24 cellular contexts compared by ENCODE assay signal in genomic region chr1:2979191-2980072, GRCh38. TPM values are rescaled to one million over a fixed set of nuclear protein-coding genes. Genes with fewer than 3 reads are reported as not detected.
DNase-seq lines count a peak whose midpoint lies in the region; ATAC-seq and TF ChIP-seq lines count a peak whose summit lies in the region.
"Had no signal": no experiment of that assay in that cellular context is flagged by ENCODE, and none has a peak within 500 bp of the region (broad histone marks: within the 10 kb centered on the region; RNA-seq: fewer than 3 reads in every experiment).

No MANE protein-coding gene starts in this region.

- no peaks in the 10 kb centered on the region for H3K4me1 Mint-ChIP-seq in CD14-positive monocyte
- H3K4me1 Mint-ChIP-seq in osteocyte (ENCODE audit: unreplicated experiment), result no peaks in the 10 kb centered on the region
- H3K4me1 Mint-ChIP-seq in CD4-positive, alpha-beta T cell (ENCODE audit: low read depth), result no peaks in the 10 kb centered on the region

- H3K9me3 Mint-ChIP-seq in CD14-positive monocyte (no peaks in the 10 kb centered on the region), osteocyte (ENCODE audit: unreplicated experiment) (no peaks in the 10 kb centered on the region)
- no peaks in the 10 kb centered on the region for H3K9me3 Mint-ChIP-seq in CD4-positive, alpha-beta T cell

- CTCF ChIA-PET in A673 (lab: Charles Lee), result no interaction called here
- CTCF ChIA-PET in CD4-positive, alpha-beta T cell (lab: Charles Lee), result no interaction called here

- H3K27me3 Mint-ChIP-seq in CD14-positive monocyte (ENCODE audit: low read depth in 3 of 3), result peaks cover 0 to 2% (median 0%) of the 10 kb centered on the region in 3 donors
- no peaks in the 10 kb centered on the region for H3K27me3 Mint-ChIP-seq in osteocyte (ENCODE audit: unreplicated experiment)
- H3K27me3 Mint-ChIP-seq in CD4-positive, alpha-beta T cell, result no peaks in the 10 kb centered on the region

- no peaks in the 10 kb centered on the region for H3K27me3 ChIP-seq in A673 (replicated peaks; ENCODE audit: insufficient read depth, low read depth, low read length, poor library complexity)
- no peaks in the 10 kb centered on the region for H3K27me3 ChIP-seq in CD4-positive, alpha-beta T cell (ENCODE audit: control insufficient read depth, insufficient read depth, low read length)
- H3K27me3 ChIP-seq: hepatocyte, neutrophil had no signal

- H3K9me3 ChIP-seq in A673 (ENCODE audit: low read depth, low read length, poor library complexity, severe bottlenecking), result no peaks in the 10 kb centered on the region
- H3K9me3 ChIP-seq in CD4-positive, alpha-beta T cell (ENCODE audit: control insufficient read depth, low read length), result no peaks in the 10 kb centered on the region
- H3K9me3 ChIP-seq: neutrophil had no signal

- POLR2A ChIA-PET in A673 (lab: Charles Lee; ENCODE audit: low non-redundant PET), result no interaction called here
- POLR2A ChIA-PET in CD4-positive, alpha-beta T cell (lab: Charles Lee), result no interaction called here

- H3K27ac Mint-ChIP-seq in CD14-positive monocyte, result no peak overlapping the region
- H3K27ac Mint-ChIP-seq in osteocyte (ENCODE audit: unreplicated experiment), result no peak overlapping the region
- H3K27ac Mint-ChIP-seq in CD4-positive, alpha-beta T cell, result no peak overlapping the region

- no peak overlapping the region for H3K27ac ChIP-seq in A673 (ENCODE audit: low read depth, low read length, poor library complexity, severe bottlenecking)
- no peak overlapping the region for H3K27ac ChIP-seq in CD4-positive, alpha-beta T cell (ENCODE audit: low read depth, low read length)
- H3K27ac ChIP-seq: hepatocyte, KMS-11, neutrophil had no signal

- intact Hi-C loops in CD14-positive monocyte (cut with micrococcal nuclease) (no loop called here), A673 (cut with micrococcal nuclease; ENCODE audit: unreplicated experiment) (no loop called here)
- intact Hi-C loops in CD4-positive, alpha-beta T cell (cut with DNase I, micrococcal nuclease), result no loop called here

- H3K36me3 ChIP-seq in A673 (ENCODE audit: insufficient read depth, low read length, poor library complexity, severe bottlenecking), result no peaks in the 10 kb centered on the region
- H3K36me3 ChIP-seq: neutrophil had no signal

- no peak overlapping the region for H3K4me3 Mint-ChIP-seq in CD14-positive monocyte
- no peak overlapping the region for H3K4me3 Mint-ChIP-seq in osteocyte (ENCODE audit: unreplicated experiment)
- no peak overlapping the region for H3K4me3 Mint-ChIP-seq in CD4-positive, alpha-beta T cell

- no peaks in the 10 kb centered on the region for H3K4me1 ChIP-seq in A673 (ENCODE audit: insufficient read depth, low read length, poor library complexity, severe bottlenecking)

- TF ChIP-seq CTCF in CD14-positive monocyte (IDR thresholded peaks at IDR 0.05) (no peak), osteocyte (IDR thresholded peaks at IDR 0.05) (no peak), A673 (conservative IDR thresholded peaks at IDR 0.05; ENCODE audit: low read depth, low read length) (no peak)
- TF ChIP-seq CTCF in CD4-positive, alpha-beta T cell (IDR thresholded peaks at IDR 0.05), result no peak

- H3K4me3 ChIP-seq in A673 (ENCODE audit: low read depth, low read length, poor library complexity, severe bottlenecking), result no peak overlapping the region
- H3K4me3 ChIP-seq: hepatocyte had no signal

- H3K36me3 Mint-ChIP-seq in CD14-positive monocyte (no peaks in the 10 kb centered on the region), osteocyte (ENCODE audit: unreplicated experiment) (no peaks in the 10 kb centered on the region)
- no peaks in the 10 kb centered on the region for H3K36me3 Mint-ChIP-seq in CD4-positive, alpha-beta T cell (ENCODE audit: low read depth)

- peak; percentile 10 for ATAC-seq in esophagus mucosa
- no peak for ATAC-seq in CD4-positive, alpha-beta T cell (ENCODE audit: poor library complexity)
- ATAC-seq: activated CD4-positive, CD25-positive, alpha-beta regulatory T cell treated with anti-CD3 and anti-CD28 coated beads, Interleukin-2, amount 50 U/mL, for 24 hours; HCT116 had no signal

- peak; percentile 34 for DNase-seq in CD14-positive monocyte (ENCODE audit: low spot score)
- DNase-seq in ELF-1 (ENCODE audit: low read depth, low spot score), result peak; percentile 5
- peak; percentile 74 for DNase-seq in osteocyte (ENCODE audit: extremely low spot score, unreplicated experiment)
- DNase-seq in NCI-H2107 treated with DMSO at 0.1 percent for 48 hours (lab: John Stamatoyannopoulos, UW; ENCODE audit: unreplicated experiment), result no peak
- no peak for DNase-seq in stimulated activated CD4-positive, alpha-beta T cell treated with anti-CD3 and anti-CD28 coated beads, Interleukin-4, amount 100 ng/mL, for 1 hour
- no peak for DNase-seq in A673 (ENCODE audit: low spot score)
- DNase-seq in CD4-positive, alpha-beta T cell, result no peak
- DNase-seq: Calu3; GDM1; NCI-H1092; NCI-H2081 treated with DMSO at 0.1 percent for 48 hours; NCI-H524 treated with DMSO at 0.1 percent for 48 hours; stimulated activated CD4-positive, alpha-beta T cell treated with anti-CD3 and anti-CD28 coated beads, Interleukin-2, amount 100 ng/mL, for 48 hours; substantia nigra; T-helper 9 cell had no signal

- no TSS peak for BruUV-seq in A673 (replicated peaks; lab: Mats Ljungman, UMichigan)

RNA-seq across cellular contexts. Expression of gene ACTRT2, which starts 41.8 kb away (rescaled TPM):
- not detected for polyA plus RNA-seq in CD14-positive monocyte
- total RNA-seq in esophagus mucosa, result not detected
- not detected in 2 replicates for total RNA-seq in osteocyte
- total RNA-seq in A673 (2021), result not detected in 2 replicates
- not detected for total RNA-seq in CD4-positive, alpha-beta T cell
- total RNA-seq: Calu3, hepatocyte, mononuclear cell, OCI-LY7 had no signal
- polyA plus RNA-seq: hepatocyte, keratinocyte had no signal

Comparison
In these comparisons a context has a peak if more than half of its experiments do, and no peak if none do; other contexts are left out.
1. DNase-seq: peak in CD14-positive monocyte (single experiment), ELF-1 (single experiment) and osteocyte (single experiment); none in NCI-H2107 treated with DMSO at 0.1 percent for 48 hours (single experiment), stimulated activated CD4-positive, alpha-beta T cell treated with anti-CD3 and anti-CD28 coated beads, Interleukin-4, amount 100 ng/mL, for 1 hour (single experiment), A673 (single experiment) and CD4-positive, alpha-beta T cell (0 of 10).